ENCODE assay signal across 17 cellular contexts in the genomic region with DNA sequence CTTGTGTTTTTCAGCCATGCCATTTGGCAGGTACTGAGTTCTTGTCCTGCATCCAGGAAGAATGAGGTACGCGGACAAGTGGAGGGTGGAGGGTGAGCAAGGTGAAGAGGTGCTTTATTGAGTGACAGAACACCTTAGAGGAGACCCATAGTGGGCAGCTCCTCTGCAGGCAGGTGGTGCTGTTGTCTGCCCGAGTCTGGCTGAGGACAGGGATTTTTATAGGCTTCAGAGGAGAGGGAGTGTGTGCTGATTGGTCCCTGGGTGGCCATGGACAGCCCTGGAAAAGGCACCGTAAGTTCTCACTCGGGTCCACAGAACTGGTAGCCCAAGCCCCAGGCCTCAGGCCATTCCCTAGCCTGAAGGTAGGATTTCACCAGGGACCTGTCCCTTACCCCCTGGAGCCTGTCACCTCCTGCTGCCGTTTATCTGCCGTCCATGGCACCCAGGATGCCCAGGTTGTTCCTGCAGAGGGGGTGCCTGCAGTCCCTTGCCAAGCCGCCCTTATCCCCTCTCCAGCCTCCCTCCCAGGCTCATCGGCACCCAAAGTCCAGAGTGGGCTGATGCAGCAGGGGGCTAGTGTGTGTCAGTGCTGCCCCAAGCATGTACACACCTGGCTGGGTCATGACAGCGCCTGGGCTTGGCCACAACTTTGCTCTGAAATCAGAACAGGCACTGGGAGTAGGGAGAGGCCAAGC.
DNase-seq lines count a peak whose midpoint lies in the region; ATAC-seq and TF ChIP-seq lines count a peak whose summit lies in the region.
"Had no signal": no experiment of that assay in that cellular context is flagged by ENCODE, and none has a peak within 500 bp of the region (broad histone marks: within the 10 kb centered on the region; RNA-seq: fewer than 3 reads in every experiment).

No MANE protein-coding gene starts in this region.

- DNase-seq in heart right ventricle (no peak), right atrium auricular region (ENCODE audit: low spot score) (no peak), WTC11 (ENCODE audit: low spot score) (peak; percentile 35), left lobe of liver (ENCODE audit: low spot score) (peak; percentile 43), foreskin keratinocyte (no peak), foreskin melanocyte (no peak)
- no peak for DNase-seq in activated CD8-positive, alpha-beta T cell treated with anti-CD3 and anti-CD28 coated beads, Interleukin-2, amount 10 ng/mL, durations not matched to agents 7 days and 5 days
- no peak for DNase-seq in activated CD4-positive, alpha-beta T cell treated with anti-CD3 and anti-CD28 coated beads for 1 hour
- DNase-seq: activated CD8-positive, alpha-beta memory T cell treated with anti-CD3 and anti-CD28 coated beads for 24 hours; colonic mucosa; GOT3; IMR-90; naive thymus-derived CD8-positive, alpha-beta T cell; NCI-H1048; NCI-H446 treated with DMSO at 0.1 percent for 48 hours had no signal

- 83 to 91% methylated on average over 10 of the region's 10 CpGs for WGBS in heart right ventricle, 2 donors

- no peaks in the 10 kb centered on the region for H3K36me3 Mint-ChIP-seq in WTC11
- H3K36me3 Mint-ChIP-seq in activated CD8-positive, alpha-beta T cell treated with anti-CD3 and anti-CD28 coated beads, Interleukin-2, amount 10 ng/mL, durations not matched to agents 7 days and 5 days (ENCODE audit: low read depth) = no peaks in the 10 kb centered on the region

- H3K9me3 ChIP-seq in heart right ventricle (no peaks in the 10 kb centered on the region), right atrium auricular region (no peaks in the 10 kb centered on the region)
- H3K9me3 ChIP-seq: colonic mucosa had no signal

- H3K4me3 ChIP-seq in heart right ventricle (no peak overlapping the region), right atrium auricular region (no peak overlapping the region)
- H3K4me3 ChIP-seq: colonic mucosa had no signal

- no peak overlapping the region for H3K27ac Mint-ChIP-seq in WTC11
- H3K27ac Mint-ChIP-seq in activated CD8-positive, alpha-beta T cell treated with anti-CD3 and anti-CD28 coated beads, Interleukin-2, amount 10 ng/mL, durations not matched to agents 7 days and 5 days = no peak overlapping the region
- H3K27ac Mint-ChIP-seq: activated T-helper 17 cell treated with anti-CD3 and anti-CD28 coated beads, Interleukin-2, amount 50 U/mL, for 72 hours; naive thymus-derived CD8-positive, alpha-beta T cell had no signal

- H3K9me3 Mint-ChIP-seq in WTC11 = peaks cover 7% of the 10 kb centered on the region; the same call in 1 of the 2 replicates
- peaks cover 22% of the 10 kb centered on the region for H3K9me3 Mint-ChIP-seq in activated CD8-positive, alpha-beta T cell treated with anti-CD3 and anti-CD28 coated beads, Interleukin-2, amount 10 ng/mL, durations not matched to agents 7 days and 5 days (ENCODE audit: insufficient read depth)

- intact Hi-C loops in heart right ventricle (cut with DNase I) = loop anchor here in 2 of 10 donors (5.0 to 10.0 kb wide), 2 partner anchors 181 to 189 kb away; no protein-coding TSS in a partner anchor

- H3K4me1 ChIP-seq in heart right ventricle (no peaks in the 10 kb centered on the region), right atrium auricular region (no peaks in the 10 kb centered on the region), foreskin keratinocyte (no peaks in the 10 kb centered on the region)
- H3K4me1 ChIP-seq: colonic mucosa had no signal

- H3K27ac ChIP-seq in heart right ventricle (no peak overlapping the region), right atrium auricular region (no peak overlapping the region), foreskin keratinocyte (no peak overlapping the region)
- H3K27ac ChIP-seq: colonic mucosa, epithelial cell of prostate had no signal

- POLR2A ChIA-PET in WTC11 (lab: Charles Lee) = no interaction called here
- POLR2A ChIA-PET in activated CD8-positive, alpha-beta T cell treated with anti-CD3 and anti-CD28 coated beads, Interleukin-2, amount 10 ng/mL, durations not matched to agents 7 days and 5 days (lab: Charles Lee) = no interaction called here

- no peak overlapping the region for H3K4me3 Mint-ChIP-seq in WTC11
- H3K4me3 Mint-ChIP-seq in activated CD8-positive, alpha-beta T cell treated with anti-CD3 and anti-CD28 coated beads, Interleukin-2, amount 10 ng/mL, durations not matched to agents 7 days and 5 days = no peak overlapping the region
- H3K4me3 Mint-ChIP-seq: activated T-helper 17 cell treated with anti-CD3 and anti-CD28 coated beads, Interleukin-2, amount 50 U/mL, for 72 hours; naive thymus-derived CD8-positive, alpha-beta T cell had no signal

- H3K4me1 Mint-ChIP-seq in WTC11 = peaks cover 12% of the 10 kb centered on the region
- no peaks in the 10 kb centered on the region for H3K4me1 Mint-ChIP-seq in activated CD8-positive, alpha-beta T cell treated with anti-CD3 and anti-CD28 coated beads, Interleukin-2, amount 10 ng/mL, durations not matched to agents 7 days and 5 days (ENCODE audit: low read depth)
- H3K4me1 Mint-ChIP-seq: activated T-helper 17 cell treated with anti-CD3 and anti-CD28 coated beads, Interleukin-2, amount 50 U/mL, for 72 hours; naive thymus-derived CD8-positive, alpha-beta T cell had no signal

- peak in 6 of 8 donors; percentile 28 to 85 (median 56) for ATAC-seq in heart right ventricle
- ATAC-seq in WTC11 = peak; percentile 84
- peak; percentile 84 for ATAC-seq in left lobe of liver
- no peak for ATAC-seq in foreskin keratinocyte
- no peak for ATAC-seq in activated CD8-positive, alpha-beta T cell treated with anti-CD3 and anti-CD28 coated beads, Interleukin-2, amount 10 ng/mL, durations not matched to agents 7 days and 5 days
- ATAC-seq: activated T-helper 17 cell treated with anti-CD3 and anti-CD28 coated beads, Interleukin-2, amount 50 U/mL, for 72 hours; naive thymus-derived CD8-positive, alpha-beta T cell had no signal

- no peaks in the 10 kb centered on the region for H3K27me3 Mint-ChIP-seq in WTC11 (ENCODE audit: low read depth)
- no peaks in the 10 kb centered on the region for H3K27me3 Mint-ChIP-seq in activated CD8-positive, alpha-beta T cell treated with anti-CD3 and anti-CD28 coated beads, Interleukin-2, amount 10 ng/mL, durations not matched to agents 7 days and 5 days (ENCODE audit: low read depth)
- H3K27me3 Mint-ChIP-seq: activated T-helper 17 cell treated with anti-CD3 and anti-CD28 coated beads, Interleukin-2, amount 50 U/mL, for 72 hours; naive thymus-derived CD8-positive, alpha-beta T cell had no signal

- H3K27me3 ChIP-seq in heart right ventricle (no peaks in the 10 kb centered on the region), right atrium auricular region (no peaks in the 10 kb centered on the region), foreskin keratinocyte (no peaks in the 10 kb centered on the region)
- H3K27me3 ChIP-seq: colonic mucosa had no signal

- CTCF ChIA-PET in WTC11 (lab: Charles Lee) = interaction anchor here (1.0 to 1.4 kb wide), 2 partner anchors 11 to 367 kb away, joined by 3 to 4 read pairs; no protein-coding TSS in a partner anchor
- CTCF ChIA-PET in activated CD8-positive, alpha-beta T cell treated with anti-CD3 and anti-CD28 coated beads, Interleukin-2, amount 10 ng/mL, durations not matched to agents 7 days and 5 days (lab: Charles Lee) = no interaction called here

- H3K36me3 ChIP-seq in heart right ventricle (no peaks in the 10 kb centered on the region), right atrium auricular region (no peaks in the 10 kb centered on the region)
- H3K36me3 ChIP-seq: colonic mucosa had no signal

- peak in 5 of 9 donors; percentile 7 to 41 (median 24) for TF ChIP-seq CTCF in heart right ventricle (IDR thresholded peaks at IDR 0.05)
- peak in 1 of 2 donors; percentile 49 for TF ChIP-seq CTCF in right atrium auricular region (IDR thresholded peaks at IDR 0.05)
- no peak for TF ChIP-seq CTCF in WTC11 (IDR thresholded peaks at IDR 0.05)
- no peak for TF ChIP-seq CTCF in foreskin keratinocyte (conservative IDR thresholded peaks at IDR 0.05)

TF ChIP-seq in WTC11, 78 proteins besides CTCF, POLR2A, EP300 and RAD21:
- peak; percentile 23; the same call in 1 of the 2 replicates for TF ChIP-seq NFYB (CRISPR knock-in tag; conservative IDR thresholded peaks at IDR 0.05; ENCODE audit: low read depth)
- TF ChIP-seq, protein P1, sequence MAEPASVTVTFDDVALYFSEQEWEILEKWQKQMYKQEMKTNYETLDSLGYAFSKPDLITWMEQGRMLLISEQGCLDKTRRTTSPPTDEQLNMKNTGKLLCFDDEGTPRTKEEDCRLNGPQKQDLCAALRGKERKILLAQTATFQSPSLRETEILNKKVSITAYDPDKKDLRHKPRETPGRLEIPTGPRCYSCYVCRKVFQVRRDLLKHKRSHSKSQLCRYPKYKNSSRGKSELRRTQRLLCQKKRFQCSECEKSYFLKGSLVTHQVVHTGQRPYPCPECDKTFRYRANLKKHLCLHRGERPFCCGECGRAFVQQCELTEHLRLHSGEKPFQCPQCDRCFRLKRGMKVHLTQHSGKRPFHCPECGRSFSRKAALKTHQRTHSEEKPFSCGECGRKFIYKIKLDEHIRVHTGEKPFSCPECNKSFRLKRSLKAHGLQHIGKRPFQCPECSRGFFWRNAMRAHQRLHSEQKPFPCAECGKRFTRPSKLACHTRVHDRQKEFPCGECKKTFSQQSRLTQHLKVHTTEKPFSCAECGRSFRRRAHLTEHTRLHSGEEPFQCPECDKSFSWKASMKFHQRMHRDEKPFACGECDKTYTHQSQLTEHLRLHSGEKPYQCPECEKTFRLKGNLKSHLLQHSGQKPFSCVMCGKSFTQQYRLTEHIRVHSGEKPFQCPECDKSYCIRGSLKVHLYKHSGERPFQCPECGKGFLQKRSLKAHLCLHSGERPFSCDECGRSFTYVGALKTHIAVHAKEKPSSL (CRISPR knock-in tag; conservative IDR thresholded peaks at IDR 0.05) = no peak
TF ChIP-seq in WTC11: peak in this region for 1.

Comparison
In these comparisons a context has a peak if more than half of its experiments do, and no peak if none do; other contexts are left out.
1. ATAC-seq: peak in heart right ventricle (6 of 8), WTC11 (single experiment) and left lobe of liver (single experiment); none in foreskin keratinocyte (single experiment) and activated CD8-positive, alpha-beta T cell treated with anti-CD3 and anti-CD28 coated beads, Interleukin-2, amount 10 ng/mL, durations not matched to agents 7 days and 5 days (single experiment).
2. DNase-seq: peak in WTC11 (single experiment) and left lobe of liver (single experiment); none in heart right ventricle (0 of 2), right atrium auricular region (single experiment), foreskin keratinocyte (0 of 2), activated CD8-positive, alpha-beta T cell treated with anti-CD3 and anti-CD28 coated beads, Interleukin-2, amount 10 ng/mL, durations not matched to agents 7 days and 5 days (single experiment), foreskin melanocyte (single experiment) and activated CD4-positive, alpha-beta T cell treated with anti-CD3 and anti-CD28 coated beads for 1 hour (single experiment).
3. CTCF ChIP-seq: peak in heart right ventricle (5 of 9); none in WTC11 (single experiment) and foreskin keratinocyte (single experiment).